In the genomic region with DNA sequence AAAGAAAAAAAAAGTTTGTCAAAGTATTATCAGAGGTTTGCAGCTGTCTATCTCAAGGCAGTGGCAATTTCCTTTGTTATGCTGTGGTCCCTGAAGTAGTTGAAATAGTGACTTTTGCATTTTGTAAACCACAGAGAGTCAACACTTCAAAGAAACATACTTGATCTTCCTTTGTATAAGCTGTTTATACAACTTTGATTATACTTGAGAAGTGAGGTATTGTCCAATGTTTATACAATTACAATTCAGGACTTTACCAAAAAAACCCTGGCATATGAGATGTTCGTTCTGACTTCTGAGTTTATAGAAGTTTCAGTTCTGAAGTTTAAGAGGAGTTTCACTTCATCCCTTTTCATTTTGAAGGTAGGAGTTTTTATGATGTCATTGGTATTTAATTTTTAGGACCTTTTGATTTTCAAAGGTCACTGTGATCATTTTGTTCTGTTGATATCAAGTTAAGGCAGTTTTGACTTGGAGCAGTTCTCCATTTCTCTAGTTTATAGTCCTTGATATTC, we compare ENCODE assay signal across 1 cellular context.
TF ChIP-seq lines count a peak whose summit lies in the region.

No MANE protein-coding gene starts in this region.

TF ChIP-seq in HepG2, 621 proteins besides CTCF, POLR2A, EP300 and RAD21:
- TF ChIP-seq ATF3 (CRISPR knock-in tag; IDR thresholded peaks at IDR 0.05), result no peak
- no peak for TF ChIP-seq LCORL (IDR thresholded peaks at IDR 0.05)
- TF ChIP-seq LCORL (CRISPR knock-in tag; IDR thresholded peaks at IDR 0.05), result no peak
- TF ChIP-seq KMT2B (CRISPR knock-in tag; IDR thresholded peaks at IDR 0.05), result no peak
- TF ChIP-seq ATF7 (IDR thresholded peaks at IDR 0.05), result peak; percentile 88
- no peak for TF ChIP-seq ATF7 (CRISPR knock-in tag; IDR thresholded peaks at IDR 0.05)
TF ChIP-seq in HepG2: peak in this region for 1.
